Comparison of ENCODE assay signal across 16 cellular contexts in genomic region chr9:136668983-136669790, GRCh38. TPM values are rescaled to one million over a fixed set of nuclear protein-coding genes. Genes with fewer than 3 reads are reported as not detected.
DNase-seq lines count a peak whose midpoint lies in the region; ATAC-seq, FAIRE-seq and TF ChIP-seq lines count a peak whose summit lies in the region.
"Had no signal": no experiment of that assay in that cellular context is flagged by ENCODE, and none has a peak within 500 bp of the region (broad histone marks: within the 10 kb centered on the region; RNA-seq: fewer than 3 reads in every experiment).

No MANE protein-coding gene starts in this region.

- BruUV-seq in K562 (replicated peaks; lab: Mats Ljungman, UMichigan): no TSS peak

- H3K9ac ChIP-seq in Karpas-422 (ENCODE audit: low read length) (no peak overlapping the region), K562 (ENCODE audit: insufficient read depth in 1 of 2, low read depth in 2 of 2, low read length in 2 of 2) (peak overlapping the region in 1 of 2 experiments; percentile 45; a peak in 2 of 4 replicates)

- H3K27ac Mint-ChIP-seq in CD14-positive monocyte: peak overlapping the region in 1 of 7 donors; percentile 31
- H3K27ac Mint-ChIP-seq in neural crest cell (ENCODE audit: unreplicated experiment): no peak overlapping the region
- no peak overlapping the region for H3K27ac Mint-ChIP-seq in CD8-positive, alpha-beta memory T cell
- no peak overlapping the region for H3K27ac Mint-ChIP-seq in activated CD4-positive, alpha-beta T cell treated with anti-CD3 and anti-CD28 coated beads, Interleukin-2, amount 10 ng/mL, durations not matched to agents 7 days and 5 days
- H3K27ac Mint-ChIP-seq: dendritic cell treated with granulocyte-macrophage colony-stimulating factor and Interleukin-4, amounts not matched to agents 40 ng/mL and 50 ng/mL, for 4 days had no signal

- H3K27me3 ChIP-seq in Karpas-422 (ENCODE audit: low read length): no peaks in the 10 kb centered on the region
- no peaks in the 10 kb centered on the region for H3K27me3 ChIP-seq in K562 (ENCODE audit: control insufficient read depth in 2 of 2, insufficient read depth in 2 of 2, low read length in 2 of 2)
- H3K27me3 ChIP-seq in CD8-positive, alpha-beta memory T cell (ENCODE audit: insufficient read depth, low read length, poor library complexity, severe bottlenecking): peaks cover 7% of the 10 kb centered on the region

- H3K9me2 ChIP-seq in Karpas-422 (replicated peaks; ENCODE audit: insufficient read depth, low read length): no peaks in the 10 kb centered on the region

- H3K4me3 ChIP-seq in Karpas-422 (ENCODE audit: low read length) (no peak overlapping the region), K562 (no peak overlapping the region)
- no peak overlapping the region for H3K4me3 ChIP-seq in CD8-positive, alpha-beta memory T cell (ENCODE audit: low read length)

- peaks cover 4% of the 10 kb centered on the region; the same call in 1 of the 2 replicates for H3K4me1 ChIP-seq in Karpas-422 (ENCODE audit: low read length)
- peaks cover 7 to 96% of the 10 kb centered on the region in 2 experiments for H3K4me1 ChIP-seq in K562 (replicated peaks in 1 of 2; ENCODE audit: control insufficient read depth in 2 of 2, insufficient read depth in 2 of 2, low read length in 2 of 2)
- H3K4me1 ChIP-seq in CD8-positive, alpha-beta memory T cell (ENCODE audit: insufficient read depth, low read length): no peaks in the 10 kb centered on the region
- H3K4me1 ChIP-seq: prostate gland had no signal

- H3K27me3 Mint-ChIP-seq in CD14-positive monocyte (ENCODE audit: low read depth in 3 of 3): peaks cover 38 to 56% (median 41%) of the 10 kb centered on the region in 3 donors
- H3K27me3 Mint-ChIP-seq in neural crest cell (ENCODE audit: low read depth): peaks cover 4% of the 10 kb centered on the region
- H3K27me3 Mint-ChIP-seq in CD8-positive, alpha-beta memory T cell: peaks cover 5 to 20% of the 10 kb centered on the region in 2 donors
- peaks cover 9% of the 10 kb centered on the region for H3K27me3 Mint-ChIP-seq in activated CD4-positive, alpha-beta T cell treated with anti-CD3 and anti-CD28 coated beads, Interleukin-2, amount 10 ng/mL, durations not matched to agents 7 days and 5 days

- POLR2A ChIA-PET in K562 (lab: Yijun Ruan, JAX): no interaction called here
- POLR2A ChIA-PET in CD8-positive, alpha-beta memory T cell (lab: Charles Lee): no interaction called here
- POLR2A ChIA-PET in activated CD4-positive, alpha-beta T cell treated with anti-CD3 and anti-CD28 coated beads, Interleukin-2, amount 10 ng/mL, durations not matched to agents 7 days and 5 days (lab: Charles Lee): no interaction called here

- H2AFZ ChIP-seq in Karpas-422 (ENCODE audit: low read length) (no peak overlapping the region), K562 (ENCODE audit: low read depth, low read length) (no peak overlapping the region)

- ATAC-seq in K562: no peak

- no peak for TF ChIP-seq EP300 in K562 (IDR thresholded peaks at IDR 0.05; ENCODE audit: low read length)

- intact Hi-C loops in CD14-positive monocyte (cut with micrococcal nuclease) (no loop called here), K562 (cut with micrococcal nuclease) (no loop called here)

- no peaks in the 10 kb centered on the region for H3K79me2 ChIP-seq in Karpas-422 (ENCODE audit: low read length)
- peaks cover 46% of the 10 kb centered on the region for H3K79me2 ChIP-seq in K562 (ENCODE audit: control insufficient read depth, insufficient read depth, low read length)

- H4K20me1 ChIP-seq in Karpas-422 (ENCODE audit: insufficient read depth, low read depth, low read length) (peaks cover 4% of the 10 kb centered on the region; the same call in 1 of the 2 replicates), K562 (replicated peaks; ENCODE audit: control insufficient read depth, insufficient read depth, low read length) (peaks cover 65% of the 10 kb centered on the region)

- TF ChIP-seq POLR2A in K562 (conservative IDR thresholded peaks at IDR 0.05): peak; percentile 32

- H3K27ac ChIP-seq in Karpas-422 (ENCODE audit: low read length): no peak overlapping the region
- no peak overlapping the region for H3K27ac ChIP-seq in K562 (ENCODE audit: extremely low read depth, low read depth, low read length)
- H3K27ac ChIP-seq in CD8-positive, alpha-beta memory T cell (ENCODE audit: low read depth, low read length): no peak overlapping the region
- H3K27ac ChIP-seq: prostate gland had no signal

- H3K9me3 ChIP-seq in Karpas-422 (ENCODE audit: low read length) (no peaks in the 10 kb centered on the region), K562 (replicated peaks; ENCODE audit: control insufficient read depth, insufficient read depth, low read depth, low read length) (0 out of 2 replicates have a peak, but pooled peaks cover 3% of the 10 kb centered on the region)
- H3K9me3 ChIP-seq in CD8-positive, alpha-beta memory T cell (ENCODE audit: low read length): no peaks in the 10 kb centered on the region
- H3K9me3 ChIP-seq: prostate gland had no signal

- TF ChIP-seq RAD21 in K562 (CRISPR knock-in tag; conservative IDR thresholded peaks at IDR 0.05 in 1 of 2, IDR thresholded peaks at IDR 0.05 in 1 of 2): no peak

- no peaks in the 10 kb centered on the region for H3K36me3 ChIP-seq in Karpas-422 (ENCODE audit: insufficient read depth, low read length)
- peaks cover 83% of the 10 kb centered on the region; the same call in 2 of the 3 replicates for H3K36me3 ChIP-seq in K562 (ENCODE audit: control insufficient read depth, insufficient read depth, low read length)
- H3K36me3 ChIP-seq in CD8-positive, alpha-beta memory T cell (ENCODE audit: insufficient read depth, low read length): no peaks in the 10 kb centered on the region
- H3K36me3 ChIP-seq: prostate gland had no signal

- DNase-seq in CD14-positive monocyte (ENCODE audit: low spot score): no peak
- DNase-seq in Karpas-422: peak; percentile 65
- DNase-seq in K562 (ENCODE audit: extremely low read depth in 1 of 4, low spot score in 3 of 4): peak in 2 of 4 experiments; percentile 41 to 64
- DNase-seq in neural crest cell (ENCODE audit: low read depth, low spot score): no peak
- DNase-seq in germinal center (ENCODE audit: low spot score): no peak
- DNase-seq in CD8-positive, alpha-beta memory T cell: no peak
- no peak for DNase-seq in activated CD4-positive, alpha-beta T cell treated with anti-CD3 and anti-CD28 coated beads, Interleukin-2, amount 10 ng/mL, durations not matched to agents 7 days and 5 days
- DNase-seq in NCI-H2196 (lab: John Stamatoyannopoulos, UW; ENCODE audit: unreplicated experiment): no peak
- DNase-seq: activated CD4-positive, alpha-beta T cell treated with anti-CD3 and anti-CD28 coated beads for 1 hour; activated gamma-delta T cell treated with Interleukin-2 at 50 U/mL for 16 hours; DMS153; NCI-H2107 had no signal

- peaks cover 2% of the 10 kb centered on the region for H3K9me1 ChIP-seq in K562 (ENCODE audit: control insufficient read depth, insufficient read depth, low read length)

- TF ChIP-seq CTCF in CD14-positive monocyte (IDR thresholded peaks at IDR 0.05) (no peak), K562 (IDR thresholded peaks at IDR 0.05 in 2 of 3, conservative IDR thresholded peaks at IDR 0.05 in 1 of 3; ENCODE audit: insufficient read depth in 2 of 3, low read depth in 1 of 3, low read length in 3 of 3) (no peak), neural crest cell (conservative IDR thresholded peaks at IDR 0.05) (no peak)

- in situ Hi-C loops in K562 (cut with MboI): no loop called here

- CTCF ChIA-PET in K562 (lab: Yijun Ruan, JAX; ENCODE audit: low intra/inter-chr PET ratio): no interaction called here
- CTCF ChIA-PET in CD8-positive, alpha-beta memory T cell (lab: Charles Lee): no interaction called here
- CTCF ChIA-PET in activated CD4-positive, alpha-beta T cell treated with anti-CD3 and anti-CD28 coated beads, Interleukin-2, amount 10 ng/mL, durations not matched to agents 7 days and 5 days (lab: Charles Lee): interaction anchor here (1.7 kb wide), 1 partner anchor 13 kb away, joined by 4 read pairs; no protein-coding TSS in a partner anchor

- WGBS in K562 (ENCODE audit: insufficient coverage, low coverage, missing lambda C conversion rate): 95% methylated on average over 20 of the region's 23 CpGs

- no peak for FAIRE-seq in K562 (lab: Jason Lieb, UNC)
- FAIRE-seq: GM18507, urothelium cell line had no signal

- H3K4me3 Mint-ChIP-seq in CD14-positive monocyte (peak overlapping the region; percentile 24 to 35), neural crest cell (peak overlapping the region; percentile 72)
- H3K4me3 Mint-ChIP-seq in CD8-positive, alpha-beta memory T cell: peak overlapping the region in 1 of 7 donors; percentile 69
- H3K4me3 Mint-ChIP-seq in activated CD4-positive, alpha-beta T cell treated with anti-CD3 and anti-CD28 coated beads, Interleukin-2, amount 10 ng/mL, durations not matched to agents 7 days and 5 days: no peak overlapping the region
- H3K4me3 Mint-ChIP-seq: dendritic cell treated with granulocyte-macrophage colony-stimulating factor and Interleukin-4, amounts not matched to agents 40 ng/mL and 50 ng/mL, for 4 days had no signal

- H3K36me3 Mint-ChIP-seq in CD14-positive monocyte (peaks cover 5 to 11% of the 10 kb centered on the region in 2 donors), neural crest cell (ENCODE audit: low read depth) (no peaks in the 10 kb centered on the region)
- peaks cover 0 to 2% (median 0%) of the 10 kb centered on the region in 3 donors for H3K36me3 Mint-ChIP-seq in CD8-positive, alpha-beta memory T cell
- no peaks in the 10 kb centered on the region for H3K36me3 Mint-ChIP-seq in activated CD4-positive, alpha-beta T cell treated with anti-CD3 and anti-CD28 coated beads, Interleukin-2, amount 10 ng/mL, durations not matched to agents 7 days and 5 days (ENCODE audit: low read depth)

- H3K4me1 Mint-ChIP-seq in CD14-positive monocyte (peaks cover 8% of the 10 kb centered on the region), neural crest cell (no peaks in the 10 kb centered on the region)
- H3K4me1 Mint-ChIP-seq in CD8-positive, alpha-beta memory T cell: peaks cover 0 to 13% (median 6%) of the 10 kb centered on the region in 3 donors
- peaks cover 7% of the 10 kb centered on the region for H3K4me1 Mint-ChIP-seq in activated CD4-positive, alpha-beta T cell treated with anti-CD3 and anti-CD28 coated beads, Interleukin-2, amount 10 ng/mL, durations not matched to agents 7 days and 5 days

- H3K4me2 ChIP-seq in Karpas-422 (ENCODE audit: low read depth, low read length, poor library complexity, severe bottlenecking) (no peak overlapping the region), K562 (ENCODE audit: insufficient read depth, low read length) (peak overlapping the region; percentile 8; the same call in 1 of the 2 replicates)

- H3K9me3 Mint-ChIP-seq in CD14-positive monocyte (peaks cover 0 to 11% (median 5%) of the 10 kb centered on the region in 7 donors), neural crest cell (no peaks in the 10 kb centered on the region)
- peaks cover 0 to 1% (median 0%) of the 10 kb centered on the region in 5 donors for H3K9me3 Mint-ChIP-seq in CD8-positive, alpha-beta memory T cell
- no peaks in the 10 kb centered on the region for H3K9me3 Mint-ChIP-seq in activated CD4-positive, alpha-beta T cell treated with anti-CD3 and anti-CD28 coated beads, Interleukin-2, amount 10 ng/mL, durations not matched to agents 7 days and 5 days
- H3K9me3 Mint-ChIP-seq: dendritic cell treated with granulocyte-macrophage colony-stimulating factor and Interleukin-4, amounts not matched to agents 40 ng/mL and 50 ng/mL, for 4 days had no signal

RNA-seq across cellular contexts. Expression of gene EGFL7, which starts 6.5 kb away (rescaled TPM):
- polyA plus RNA-seq in CD14-positive monocyte (1 to 10 TPM; 2.2 to 2.8 TPM), K562 (2011; rRNA removed) (220 and 305 TPM in 2 replicates), K562 (2014; fragmentation: Illumina TruSeq; extraction: Trizol) (16.3 and 110 TPM in 2 replicates), K562 (2014; fragmentation: Nextera tagmentation; extraction: Ambion mirVana) (10 to 100 TPM in 1 of 2 experiments, 1 to 10 TPM in 1; 1.5 to 10.9 TPM), K562 (2014; rRNA removed) (286 and 294 TPM in 2 replicates)
- not detected in 2 replicates for total RNA-seq in Karpas-422 (2014; rRNA removed; shearing (Covaris generic); ENCODE audit: low replicate concordance)
- total RNA-seq in K562 (2011; cell fraction: chromatin; rRNA removed; ENCODE audit: low replicate concordance): 149 and 838 TPM in 2 replicates
- 1,169 and 1,462 TPM in 2 replicates for total RNA-seq in K562 (2011; cell fraction: nucleolus; rRNA removed)
- total RNA-seq in K562 (2011; cell fraction: nucleoplasm; rRNA removed): 493 and 520 TPM in 2 replicates
- total RNA-seq in K562 (2014; rRNA removed) (217 and 294 TPM in 2 replicates), K562 (2014; rRNA removed; fragmentation: Illumina TruSeq; extraction: Trizol) (6.6 and 10.2 TPM in 2 replicates), K562 (2015; rRNA removed; fragmentation: Illumina TruSeq; extraction: Trizol) (55.3 and 55.5 TPM in 2 replicates), K562 (2021) (213 and 225 TPM in 2 replicates), neural crest cell (14.1 and 16.8 TPM in 2 replicates)
- 390 and 1,175 TPM in 2 replicates for polyA plus RNA-seq in K562 (2011; cell fraction: cytosol; rRNA removed)
- polyA plus RNA-seq in K562 (2011; cell fraction: nucleus; rRNA removed): 1,734 and 4,262 TPM in 2 replicates
- 148 and 194 TPM in 2 replicates for polyA plus RNA-seq in K562 (2012)
- 33.5 and 52.0 TPM in 2 replicates for polyA minus RNA-seq in K562 (2011; rRNA and poly(A)+ RNA removed)
- 222 and 294 TPM in 2 replicates for polyA minus RNA-seq in K562 (2011; cell fraction: cytosol; rRNA and poly(A)+ RNA removed)
- 630 and 998 TPM in 2 replicates for polyA minus RNA-seq in K562 (2011; cell fraction: nucleus; rRNA and poly(A)+ RNA removed)
- under 1 TPM; 0.61 to 0.95 TPM for total RNA-seq in CD8-positive, alpha-beta memory T cell
- polyA plus RNA-seq in CD8-positive, alpha-beta memory T cell: 0.40 TPM
- total RNA-seq in activated CD4-positive, alpha-beta T cell treated with anti-CD3 and anti-CD28 coated beads, Interleukin-2, amount 10 ng/mL, durations not matched to agents 7 days and 5 days: under 1 TPM; 0.22 to 0.31 TPM

RNA-seq across cellular contexts. Expression of gene AGPAT2, which starts 18.1 kb away (rescaled TPM):
- polyA plus RNA-seq in CD14-positive monocyte (100 to 1,000 TPM; 116 to 139 TPM), K562 (2011; rRNA removed) (17.3 and 25.4 TPM in 2 replicates), K562 (2014; fragmentation: Illumina TruSeq; extraction: Trizol) (23.9 and 38.6 TPM in 2 replicates), K562 (2014; fragmentation: Nextera tagmentation; extraction: Ambion mirVana) (under 1 TPM; 0.13 to 0.45 TPM), K562 (2014; rRNA removed) (47.1 and 51.9 TPM in 2 replicates)
- total RNA-seq in Karpas-422 (2014; rRNA removed; shearing (Covaris generic); ENCODE audit: low replicate concordance): 12.3 and 38.5 TPM in 2 replicates
- total RNA-seq in K562 (2011; cell fraction: chromatin; rRNA removed; ENCODE audit: low replicate concordance): 18.6 and 52.7 TPM in 2 replicates
- 77.5 and 84.7 TPM in 2 replicates for total RNA-seq in K562 (2011; cell fraction: nucleolus; rRNA removed)
- 39.6 and 45.3 TPM in 2 replicates for total RNA-seq in K562 (2011; cell fraction: nucleoplasm; rRNA removed)
- total RNA-seq in K562 (2014; rRNA removed) (45.5 and 56.5 TPM in 2 replicates), K562 (2014; rRNA removed; fragmentation: Illumina TruSeq; extraction: Trizol) (7.2 and 8.5 TPM in 2 replicates), K562 (2015; rRNA removed; fragmentation: Illumina TruSeq; extraction: Trizol) (27.7 and 31.8 TPM in 2 replicates), K562 (2021) (52.6 and 54.5 TPM in 2 replicates), neural crest cell (18.4 and 19.0 TPM in 2 replicates)
- 37.8 and 64.3 TPM in 2 replicates for polyA plus RNA-seq in K562 (2011; cell fraction: cytosol; rRNA removed)
- 26.1 and 33.3 TPM in 2 replicates for polyA plus RNA-seq in K562 (2011; cell fraction: nucleus; rRNA removed)
- 34.3 and 52.5 TPM in 2 replicates for polyA plus RNA-seq in K562 (2012)
- polyA minus RNA-seq in K562 (2011; rRNA and poly(A)+ RNA removed): 10.0 and 12.2 TPM in 2 replicates
- 19.5 and 23.0 TPM in 2 replicates for polyA minus RNA-seq in K562 (2011; cell fraction: cytosol; rRNA and poly(A)+ RNA removed)
- 21.4 and 30.0 TPM in 2 replicates for polyA minus RNA-seq in K562 (2011; cell fraction: nucleus; rRNA and poly(A)+ RNA removed)
- 10 to 100 TPM; 17.4 to 18.4 TPM for total RNA-seq in CD8-positive, alpha-beta memory T cell
- 32.5 TPM for polyA plus RNA-seq in CD8-positive, alpha-beta memory T cell
- 10 to 100 TPM; 15.0 to 17.0 TPM for total RNA-seq in activated CD4-positive, alpha-beta T cell treated with anti-CD3 and anti-CD28 coated beads, Interleukin-2, amount 10 ng/mL, durations not matched to agents 7 days and 5 days

RNA-seq across cellular contexts. Expression of gene DIPK1B, which starts 43.2 kb away (rescaled TPM):
- polyA plus RNA-seq in CD14-positive monocyte (under 1 TPM in 1 of 2 donors, not detected in 1; 0.10 TPM), K562 (2011; rRNA removed) (11.4 and 20.2 TPM in 2 replicates), K562 (2014; fragmentation: Illumina TruSeq; extraction: Trizol) (4.2 and 6.8 TPM in 2 replicates), K562 (2014; fragmentation: Nextera tagmentation; extraction: Ambion mirVana) (under 1 TPM; 0.08 to 0.21 TPM), K562 (2014; rRNA removed) (20.5 and 21.2 TPM in 2 replicates)
- total RNA-seq in Karpas-422 (2014; rRNA removed; shearing (Covaris generic); ENCODE audit: low replicate concordance): not detected in 2 replicates
- 11.8 and 45.1 TPM in 2 replicates for total RNA-seq in K562 (2011; cell fraction: chromatin; rRNA removed; ENCODE audit: low replicate concordance)
- 39.9 and 47.9 TPM in 2 replicates for total RNA-seq in K562 (2011; cell fraction: nucleolus; rRNA removed)
- total RNA-seq in K562 (2011; cell fraction: nucleoplasm; rRNA removed): 25.8 and 26.4 TPM in 2 replicates
- total RNA-seq in K562 (2014; rRNA removed) (22.3 and 25.2 TPM in 2 replicates), K562 (2014; rRNA removed; fragmentation: Illumina TruSeq; extraction: Trizol) (2.8 TPM in 2 replicates), K562 (2015; rRNA removed; fragmentation: Illumina TruSeq; extraction: Trizol) (5.9 and 7.4 TPM in 2 replicates), K562 (2021) (20.4 TPM in 2 replicates), neural crest cell (46.3 and 49.2 TPM in 2 replicates)
- 26.7 and 64.0 TPM in 2 replicates for polyA plus RNA-seq in K562 (2011; cell fraction: cytosol; rRNA removed)
- 41.8 and 57.7 TPM in 2 replicates for polyA plus RNA-seq in K562 (2011; cell fraction: nucleus; rRNA removed)
- polyA plus RNA-seq in K562 (2012): 9.0 and 14.4 TPM in 2 replicates
- 3.7 and 4.5 TPM in 2 replicates for polyA minus RNA-seq in K562 (2011; rRNA and poly(A)+ RNA removed)
- 13.1 and 14.0 TPM in 2 replicates for polyA minus RNA-seq in K562 (2011; cell fraction: cytosol; rRNA and poly(A)+ RNA removed)
- 9.0 and 9.8 TPM in 2 replicates for polyA minus RNA-seq in K562 (2011; cell fraction: nucleus; rRNA and poly(A)+ RNA removed)
- not detected for total RNA-seq in CD8-positive, alpha-beta memory T cell
- polyA plus RNA-seq in CD8-positive, alpha-beta memory T cell: not detected
- not detected for total RNA-seq in activated CD4-positive, alpha-beta T cell treated with anti-CD3 and anti-CD28 coated beads, Interleukin-2, amount 10 ng/mL, durations not matched to agents 7 days and 5 days
